Comparison of ENCODE assay signal across 17 cellular contexts in the genomic region with DNA sequence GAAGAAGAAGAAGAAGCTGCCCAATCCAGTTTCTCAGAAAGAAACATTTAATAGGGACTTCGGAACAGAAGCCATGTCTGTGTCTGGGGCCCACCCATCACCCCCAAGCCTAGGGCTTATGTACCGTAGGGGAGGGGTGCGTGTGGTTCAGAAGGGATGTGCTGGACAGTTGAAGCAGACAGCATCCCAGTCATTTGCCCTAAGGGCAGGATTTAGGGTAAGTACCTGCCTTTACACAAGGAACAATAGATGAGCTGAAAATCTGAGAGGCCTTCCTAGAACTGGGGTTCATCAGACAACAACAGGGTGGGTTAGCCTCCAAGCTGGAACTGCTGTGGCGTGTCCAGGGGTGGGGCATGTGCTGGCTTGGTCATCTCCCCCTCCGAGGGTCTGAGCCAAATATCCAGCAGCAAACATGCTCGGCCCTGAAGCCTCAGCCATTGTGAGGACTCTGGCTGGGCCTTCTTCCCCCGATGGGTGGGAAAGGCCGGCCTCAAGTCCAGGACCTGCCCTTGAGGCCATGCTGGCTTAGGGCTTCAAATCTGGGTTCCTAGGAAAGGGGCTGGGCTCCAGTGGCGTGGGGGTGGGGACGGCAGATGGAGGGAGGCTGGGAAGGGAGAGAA.
"Had no signal": no experiment of that assay in that cellular context is flagged by ENCODE, and none has a peak within 500 bp of the region (broad histone marks: within the 10 kb centered on the region; RNA-seq: fewer than 3 reads in every experiment).

No MANE protein-coding gene starts in this region.

- H3K27me3 Mint-ChIP-seq: activated CD8-positive, alpha-beta memory T cell treated with anti-CD3 and anti-CD28 coated beads, Interleukin-2, amount 10 ng/mL, durations not matched to agents 7 days and 5 days; activated T-cell treated with anti-CD3 and anti-CD28 coated beads, Interleukin-2, amount 50 U/mL, for 24 hours; brain; T-helper 17 cell had no signal

- H3K36me3 ChIP-seq: gastrocnemius medialis, ovary, uterus had no signal

- H3K36me3 Mint-ChIP-seq: activated CD8-positive, alpha-beta memory T cell treated with anti-CD3 and anti-CD28 coated beads, Interleukin-2, amount 10 ng/mL, durations not matched to agents 7 days and 5 days; activated naive CD4-positive, alpha-beta T cell treated with anti-CD3 and anti-CD28 coated beads, Interleukin-2, amount 50 U/mL, for 72 hours had no signal

- H3K4me1 ChIP-seq: gastrocnemius medialis had no signal

- H3K27ac ChIP-seq: gastrocnemius medialis, ovary, tibial artery, uterus had no signal

- H3K27ac Mint-ChIP-seq: activated CD8-positive, alpha-beta memory T cell treated with anti-CD3 and anti-CD28 coated beads, Interleukin-2, amount 10 ng/mL, durations not matched to agents 7 days and 5 days; activated T-cell treated with anti-CD3 and anti-CD28 coated beads, Interleukin-2, amount 50 U/mL, for 24 hours; T-helper 17 cell had no signal

- FAIRE-seq: kidney had no signal

- H3K27me3 ChIP-seq: gastrocnemius medialis, ovary, tibial artery, uterus had no signal

- H3K9me3 ChIP-seq: gastrocnemius medialis, ovary, tibial artery, uterus had no signal

- H3K9me3 Mint-ChIP-seq: activated naive CD4-positive, alpha-beta T cell treated with anti-CD3 and anti-CD28 coated beads, Interleukin-2, amount 50 U/mL, for 72 hours; activated T-cell treated with anti-CD3 and anti-CD28 coated beads, Interleukin-2, amount 50 U/mL, for 24 hours had no signal

- DNase-seq: activated CD8-positive, alpha-beta memory T cell treated with anti-CD3 and anti-CD28 coated beads, Interleukin-2, amount 10 ng/mL, durations not matched to agents 7 days and 5 days; activated effector memory CD4-positive, alpha-beta T cell treated with Interleukin-2 at 50 U/mL for 16 hours; activated T-cell treated with anti-CD3 and anti-CD28 coated beads, Interleukin-2, amount 50 U/mL, for 24 hours; amniotic stem cell; cerebellar nuclear complex; dermis blood vessel endothelial cell; gastrocnemius medialis; kidney; left ventricle myocardium superior; ovary; stimulated activated CD4-positive, alpha-beta T cell treated with anti-CD3 and anti-CD28 coated beads, Interleukin-15, amount 100 ng/mL, for 24 hours; stimulated activated CD4-positive, alpha-beta T cell treated with anti-CD3 and anti-CD28 coated beads, Interleukin-4, amount 100 ng/mL, for 24 hours; T-helper 17 cell; tibial artery; uterus had no signal

- H3K4me3 Mint-ChIP-seq: activated CD8-positive, alpha-beta memory T cell treated with anti-CD3 and anti-CD28 coated beads, Interleukin-2, amount 10 ng/mL, durations not matched to agents 7 days and 5 days; activated T-cell treated with anti-CD3 and anti-CD28 coated beads, Interleukin-2, amount 50 U/mL, for 24 hours; brain; T-helper 17 cell had no signal

- ATAC-seq: activated CD8-positive, alpha-beta memory T cell treated with anti-CD3 and anti-CD28 coated beads, Interleukin-2, amount 10 ng/mL, durations not matched to agents 7 days and 5 days; activated naive CD4-positive, alpha-beta T cell treated with anti-CD3 and anti-CD28 coated beads, Interleukin-2, amount 50 U/mL, for 72 hours; gastrocnemius medialis; T-helper 17 cell had no signal

- H3K4me3 ChIP-seq: gastrocnemius medialis, ovary, tibial artery, uterus had no signal

- H3K4me1 Mint-ChIP-seq: activated CD8-positive, alpha-beta memory T cell treated with anti-CD3 and anti-CD28 coated beads, Interleukin-2, amount 10 ng/mL, durations not matched to agents 7 days and 5 days; T-helper 17 cell had no signal
